In genomic region chr2:105125428-105125827, GRCh38 we compare ENCODE assay signal across 13 cellular contexts.
DNase-seq lines count a peak whose midpoint lies in the region; ATAC-seq and TF ChIP-seq lines count a peak whose summit lies in the region.
"Had no signal": no experiment of that assay in that cellular context is flagged by ENCODE, and none has a peak within 500 bp of the region (broad histone marks: within the 10 kb centered on the region; RNA-seq: fewer than 3 reads in every experiment).

No MANE protein-coding gene starts in this region.

- no peak overlapping the region for H3K23ac ChIP-seq in mesenchymal stem cell (ENCODE audit: low read length in 2 of 2)

- peak; percentile 18; the same call in 1 of the 2 replicates for TF ChIP-seq RAD21 in HCT116 (IDR thresholded peaks at IDR 0.05; ENCODE audit: low read depth)

- H3K79me1 ChIP-seq in mesenchymal stem cell (replicated peaks; ENCODE audit: low read length, poor library complexity, severe bottlenecking), result no peaks in the 10 kb centered on the region

- H3K27me3 ChIP-seq in A673 (replicated peaks; ENCODE audit: insufficient read depth, low read depth, low read length, poor library complexity) (no peaks in the 10 kb centered on the region), HCT116 (ENCODE audit: insufficient read depth, low read length) (no peaks in the 10 kb centered on the region), mesenchymal stem cell (ENCODE audit: control insufficient read depth in 1 of 2, insufficient read depth in 1 of 2, low read length in 2 of 2) (peaks cover 22 to 42% of the 10 kb centered on the region in 2 experiments), Caco-2 (replicated peaks; ENCODE audit: control insufficient read depth, insufficient read depth, low read length) (no peaks in the 10 kb centered on the region; the same call in 1 of the 2 replicates)
- H3K27me3 ChIP-seq in CD4-positive, alpha-beta T cell (ENCODE audit: control insufficient read depth, insufficient read depth, low read length), result no peaks in the 10 kb centered on the region
- H3K27me3 ChIP-seq: breast epithelium had no signal

- H2BK5ac ChIP-seq in mesenchymal stem cell (ENCODE audit: low read depth, low read length, poor library complexity, severe bottlenecking), result no peak overlapping the region

- H4K91ac ChIP-seq in mesenchymal stem cell (ENCODE audit: low read length), result no peak overlapping the region

- CTCF ChIA-PET in A673 (lab: Charles Lee) (no interaction called here), HCT116 (lab: Charles Lee) (no interaction called here), Caco-2 (lab: Charles Lee) (no interaction called here)
- CTCF ChIA-PET in CD4-positive, alpha-beta T cell (lab: Charles Lee), result no interaction called here

- H3K9me2 ChIP-seq in HCT116 (ENCODE audit: insufficient read depth), result no peaks in the 10 kb centered on the region

- H3K4me3 ChIP-seq in A673 (ENCODE audit: low read depth, low read length, poor library complexity, severe bottlenecking) (no peak overlapping the region), HCT116 (replicated peaks in 1 of 2; ENCODE audit: low read depth in 1 of 2, low read length in 2 of 2) (no peak overlapping the region), mesenchymal stem cell (ENCODE audit: insufficient read depth in 1 of 2, low read depth in 1 of 2, low read length in 2 of 2) (no peak overlapping the region), Caco-2 (ENCODE audit: low read depth, low read length) (no peak overlapping the region)
- H3K4me3 ChIP-seq: breast epithelium had no signal

- no peak overlapping the region for H3K18ac ChIP-seq in mesenchymal stem cell (ENCODE audit: low read depth in 1 of 2, low read length in 2 of 2)

- no peak overlapping the region for H2BK15ac ChIP-seq in mesenchymal stem cell (ENCODE audit: low read depth, poor library complexity, severe bottlenecking)

- H3K27ac ChIP-seq in A673 (ENCODE audit: low read depth, low read length, poor library complexity, severe bottlenecking) (no peak overlapping the region), HCT116 (ENCODE audit: low read depth, low read length) (no peak overlapping the region), mesenchymal stem cell (ENCODE audit: low read length, poor library complexity, severe bottlenecking) (no peak overlapping the region)
- H3K27ac ChIP-seq in CD4-positive, alpha-beta T cell (ENCODE audit: low read depth, low read length), result no peak overlapping the region
- H3K27ac ChIP-seq: breast epithelium had no signal

- no peaks in the 10 kb centered on the region for H3K9me3 Mint-ChIP-seq in CD4-positive, alpha-beta T cell
- H3K9me3 Mint-ChIP-seq in Caco-2 (ENCODE audit: unreplicated experiment), result no peaks in the 10 kb centered on the region

- peaks cover 15% of the 10 kb centered on the region for H3K27me3 Mint-ChIP-seq in CD4-positive, alpha-beta T cell
- H3K27me3 Mint-ChIP-seq in Caco-2 (ENCODE audit: insufficient read depth, unreplicated experiment), result peaks cover 11% of the 10 kb centered on the region

- no peak overlapping the region for H2BK12ac ChIP-seq in mesenchymal stem cell (ENCODE audit: low read length in 2 of 2)

- no peak overlapping the region for H2BK120ac ChIP-seq in mesenchymal stem cell (ENCODE audit: low read depth, low read length)

- peak; percentile 48 for TF ChIP-seq CTCF in A673 (conservative IDR thresholded peaks at IDR 0.05; ENCODE audit: low read depth, low read length)
- peak in 2 of 3 experiments; percentile 41 to 57; a peak in 4 of 6 replicates for TF ChIP-seq CTCF in HCT116 (IDR thresholded peaks at IDR 0.05 in 2 of 3, conservative IDR thresholded peaks at IDR 0.05 in 1 of 3; ENCODE audit: borderline replicate concordance in 1 of 3, insufficient read depth in 1 of 3, low read depth in 2 of 3, low read length in 2 of 3)
- no peak for TF ChIP-seq CTCF in CD4-positive, alpha-beta T cell (IDR thresholded peaks at IDR 0.05)
- peak in 1 of 2 experiments; percentile 13 for TF ChIP-seq CTCF in Caco-2 (IDR thresholded peaks at IDR 0.05; ENCODE audit: insufficient read depth in 1 of 2, low read depth in 1 of 2, low read length in 1 of 2, severe bottlenecking in 1 of 2, unreplicated experiment in 1 of 2)

- WGBS in mesenchymal stem cell, result 32% methylated on average over 3 of the region's 4 CpGs

- ATAC-seq in HCT116, result peak; percentile 94
- no peak for ATAC-seq in CD4-positive, alpha-beta T cell (ENCODE audit: poor library complexity)

- no peaks in the 10 kb centered on the region for H3K9me3 ChIP-seq in A673 (ENCODE audit: low read depth, low read length, poor library complexity, severe bottlenecking)
- H3K9me3 ChIP-seq in HCT116 (ENCODE audit: control insufficient read depth in 1 of 2, insufficient read depth in 1 of 2, low read depth in 1 of 2, low read length in 2 of 2), result no peaks in the 10 kb centered on the region
- no peaks in the 10 kb centered on the region for H3K9me3 ChIP-seq in CD4-positive, alpha-beta T cell (ENCODE audit: control insufficient read depth, low read length)
- H3K9me3 ChIP-seq in mesenchymal stem cell (ENCODE audit: control insufficient read depth, low read length), result no peaks in the 10 kb centered on the region
- H3K9me3 ChIP-seq in Caco-2, result no peaks in the 10 kb centered on the region
- H3K9me3 ChIP-seq: breast epithelium had no signal

- no peak overlapping the region for H2AK5ac ChIP-seq in mesenchymal stem cell (ENCODE audit: low read length, severe bottlenecking)

- POLR2A ChIA-PET in A673 (lab: Charles Lee; ENCODE audit: low non-redundant PET), result no interaction called here
- POLR2A ChIA-PET in HCT116 (lab: Charles Lee), result no interaction called here
- POLR2A ChIA-PET in CD4-positive, alpha-beta T cell (lab: Charles Lee), result no interaction called here
- POLR2A ChIA-PET in Caco-2 (lab: Charles Lee), result no interaction called here

- no peak for TF ChIP-seq POLR2A in HCT116 (IDR thresholded peaks at IDR 0.05; ENCODE audit: borderline replicate concordance, extremely low read depth, insufficient read depth, insufficient read length)

- H3K4me1 ChIP-seq in A673 (ENCODE audit: insufficient read depth, low read length, poor library complexity, severe bottlenecking) (no peaks in the 10 kb centered on the region), HCT116 (ENCODE audit: control insufficient read depth in 1 of 2, insufficient read depth in 2 of 2, low read length in 2 of 2) (peaks cover 3 to 9% of the 10 kb centered on the region in 2 experiments; a peak in 2 of 4 replicates), mesenchymal stem cell (ENCODE audit: control insufficient read depth, insufficient read depth, low read depth, low read length) (no peaks in the 10 kb centered on the region), Caco-2 (no peaks in the 10 kb centered on the region)
- H3K4me1 ChIP-seq: breast epithelium had no signal

- no peak overlapping the region for H3K27ac Mint-ChIP-seq in CD4-positive, alpha-beta T cell
- H3K27ac Mint-ChIP-seq in Caco-2 (ENCODE audit: unreplicated experiment), result no peak overlapping the region
- H3K27ac Mint-ChIP-seq: naive B cell had no signal

- H3K14ac ChIP-seq in mesenchymal stem cell (ENCODE audit: low read length in 2 of 2), result no peak overlapping the region

- no peaks in the 10 kb centered on the region for H3K79me2 ChIP-seq in HCT116 (ENCODE audit: insufficient read depth, low read length)

- DNase-seq in A673 (ENCODE audit: low spot score), result peak; percentile 40
- DNase-seq in HCT116 (ENCODE audit: low read depth, low spot score), result peak; percentile 55
- DNase-seq in SK-N-DZ (ENCODE audit: low spot score), result peak; percentile 59
- DNase-seq in iPS DF 19.7 (ENCODE audit: low read depth, low spot score), result peak; percentile 76
- DNase-seq in CD4-positive, alpha-beta T cell, result no peak
- no peak for DNase-seq in mesenchymal stem cell
- DNase-seq in Caco-2, result no peak
- no peak for DNase-seq in NCI-H526 treated with DMSO at 0.1 percent for 48 hours (lab: John Stamatoyannopoulos, UW)
- DNase-seq: GDM1, naive B cell, NCI-H146, trophoblast cell had no signal

- no peaks in the 10 kb centered on the region for H4K20me1 ChIP-seq in HCT116 (ENCODE audit: insufficient read depth)

- RAD21 ChIA-PET in HCT116 (lab: Charles Lee; ENCODE audit: low non-redundant PET in 1 of 2, low total read pairs in 2 of 2, uncharacterized antibody in 2 of 2, unreplicated experiment in 2 of 2), result no interaction called here

- H3K4me1 Mint-ChIP-seq in CD4-positive, alpha-beta T cell (ENCODE audit: low read depth), result no peaks in the 10 kb centered on the region
- no peaks in the 10 kb centered on the region for H3K4me1 Mint-ChIP-seq in Caco-2 (ENCODE audit: low read depth, unreplicated experiment)

- no peak overlapping the region for H3K4me3 Mint-ChIP-seq in CD4-positive, alpha-beta T cell
- H3K4me3 Mint-ChIP-seq in Caco-2 (ENCODE audit: unreplicated experiment), result no peak overlapping the region
- H3K4me3 Mint-ChIP-seq: naive B cell had no signal

- H3K9ac ChIP-seq in HCT116 (ENCODE audit: low read length) (no peak overlapping the region), mesenchymal stem cell (ENCODE audit: low read length) (no peak overlapping the region)

- H3K36me3 Mint-ChIP-seq in CD4-positive, alpha-beta T cell (ENCODE audit: low read depth), result no peaks in the 10 kb centered on the region
- H3K36me3 Mint-ChIP-seq in Caco-2 (ENCODE audit: insufficient read depth, unreplicated experiment), result no peaks in the 10 kb centered on the region
- H3K36me3 Mint-ChIP-seq: naive B cell had no signal

- H3K36me3 ChIP-seq in A673 (ENCODE audit: insufficient read depth, low read length, poor library complexity, severe bottlenecking) (no peaks in the 10 kb centered on the region), HCT116 (ENCODE audit: control insufficient read depth in 1 of 2, insufficient read depth in 2 of 2, low read length in 2 of 2) (no peaks in the 10 kb centered on the region), mesenchymal stem cell (ENCODE audit: control insufficient read depth in 1 of 2, insufficient read depth in 2 of 2, low read depth in 1 of 2, low read length in 2 of 2) (no peaks in the 10 kb centered on the region), Caco-2 (ENCODE audit: control insufficient read depth, insufficient read depth, low read length) (no peaks in the 10 kb centered on the region)
- H3K36me3 ChIP-seq: breast epithelium had no signal

- BruUV-seq in A673 (replicated peaks; lab: Mats Ljungman, UMichigan) (no TSS peak), HCT116 (replicated peaks; lab: Mats Ljungman, UMichigan) (no TSS peak), Caco-2 (replicated peaks; lab: Mats Ljungman, UMichigan) (no TSS peak)

- peak overlapping the region; percentile 11; the same call in 1 of the 2 replicates for H3K4me2 ChIP-seq in HCT116 (ENCODE audit: low read length)
- H3K4me2 ChIP-seq in mesenchymal stem cell (ENCODE audit: low read length, poor library complexity, severe bottlenecking), result no peak overlapping the region

- H2AFZ ChIP-seq in HCT116 (ENCODE audit: low read depth, low read length, poor library complexity, severe bottlenecking) (no peak overlapping the region), mesenchymal stem cell (ENCODE audit: low read depth, low read length) (no peak overlapping the region)

- H4K8ac ChIP-seq in mesenchymal stem cell (ENCODE audit: low read length), result no peak overlapping the region

- no peak overlapping the region for H3K4ac ChIP-seq in mesenchymal stem cell (ENCODE audit: low read depth in 1 of 2, low read length in 2 of 2)

- intact Hi-C loops in A673 (cut with micrococcal nuclease; ENCODE audit: unreplicated experiment) (no loop called here), HCT116 (cut with micrococcal nuclease) (no loop called here), Caco-2 (cut with micrococcal nuclease; ENCODE audit: unreplicated experiment) (no loop called here)
- intact Hi-C loops in CD4-positive, alpha-beta T cell (cut with DNase I, micrococcal nuclease), result no loop called here

Comparison
In these comparisons a context has a peak if more than half of its experiments do, and no peak if none do; other contexts are left out.
1. DNase-seq: peak in A673 (single experiment), HCT116 (single experiment), SK-N-DZ (single experiment) and iPS DF 19.7 (single experiment); none in CD4-positive, alpha-beta T cell (0 of 10), mesenchymal stem cell (single experiment), Caco-2 (0 of 2) and NCI-H526 treated with DMSO at 0.1 percent for 48 hours (single experiment).